Comparison of ENCODE assay signal across 13 cellular contexts in genomic region chr15:66832679-66833078, GRCh38.
A peak's percentile ranks its signal among the peaks of the same experiment; 100 is the strongest.
DNase-seq lines count a peak whose midpoint lies in the region; ATAC-seq and TF ChIP-seq lines count a peak whose summit lies in the region.
"Had no signal": no experiment of that assay in that cellular context is flagged by ENCODE, and none has a peak within 500 bp of the region (broad histone marks: within the 10 kb centered on the region; RNA-seq: fewer than 3 reads in every experiment).

No MANE protein-coding gene starts in this region.

- H3K4me1 Mint-ChIP-seq in HFFc6 (ENCODE audit: low read depth), result peaks cover 49% of the 10 kb centered on the region

- ATAC-seq in HG03039 (IDR thresholded peaks at IDR 0.05; ENCODE audit: unreplicated experiment) (no peak), mucosa of descending colon (no peak)

- peak overlapping the region; percentile 39 for H2AFZ ChIP-seq in ACC112 (ENCODE audit: low read length, unreplicated experiment)

- peak overlapping the region; percentile 70 for H3K27ac ChIP-seq in ACC112 (ENCODE audit: low read depth, low read length)
- H3K27ac ChIP-seq: BLaER1, lower lobe of right lung, ovary had no signal

- no peaks in the 10 kb centered on the region for H3K27me3 Mint-ChIP-seq in HFFc6 (ENCODE audit: insufficient read depth)

- H3K27ac Mint-ChIP-seq in HFFc6, result peak overlapping the region; percentile 75

- H3K9me3 ChIP-seq in HAP-1 (no peaks in the 10 kb centered on the region), mucosa of descending colon (no peaks in the 10 kb centered on the region)
- H3K9me3 ChIP-seq: BLaER1, lower lobe of right lung, ovary had no signal

- H3K4me3 Mint-ChIP-seq in HFFc6, result peak overlapping the region; percentile 34; the same call in 1 of the 2 replicates

- H3K27me3 ChIP-seq in ACC112 (ENCODE audit: insufficient read depth, low read length) (no peaks in the 10 kb centered on the region), HAP-1 (ENCODE audit: low read depth) (no peaks in the 10 kb centered on the region)
- H3K27me3 ChIP-seq: BLaER1, ovary had no signal

- no peaks in the 10 kb centered on the region; the same call in 1 of the 2 replicates for H3K36me3 Mint-ChIP-seq in HFFc6 (ENCODE audit: low read depth)

- H3K4me3 ChIP-seq in ACC112 (ENCODE audit: low read depth, low read length), result no peak overlapping the region
- H3K4me3 ChIP-seq in fibroblast of pulmonary artery (replicated peaks; ENCODE audit: low read depth, low read length), result no peak overlapping the region
- no peak overlapping the region for H3K4me3 ChIP-seq in HAP-1
- H3K4me3 ChIP-seq in mucosa of descending colon, result no peak overlapping the region
- H3K4me3 ChIP-seq: BLaER1, lower lobe of right lung, ovary had no signal

- intact Hi-C loops in mucosa of descending colon (cut with DNase I, micrococcal nuclease), result loop anchor here in 1 of 2 donors (10.0 kb wide), 1 partner anchor 48 kb away; no protein-coding TSS in a partner anchor

- no peak for TF ChIP-seq CTCF in HFFc6 (IDR thresholded peaks at IDR 0.05)
- no peak for TF ChIP-seq CTCF in fibroblast of pulmonary artery (IDR thresholded peaks at IDR 0.05; ENCODE audit: low read length, missing control alignments)
- TF ChIP-seq CTCF in mucosa of descending colon (IDR thresholded peaks at IDR 0.05), result no peak

- no peaks in the 10 kb centered on the region for H3K79me2 ChIP-seq in ACC112 (ENCODE audit: control insufficient read depth, insufficient read depth, low read length, unreplicated experiment)

- H3K36me3 ChIP-seq in ACC112 (ENCODE audit: insufficient read depth, low read length), result no peaks in the 10 kb centered on the region
- H3K36me3 ChIP-seq in HAP-1 (replicated peaks), result no peaks in the 10 kb centered on the region
- no peaks in the 10 kb centered on the region for H3K36me3 ChIP-seq in mucosa of descending colon (ENCODE audit: low read depth)
- H3K36me3 ChIP-seq: BLaER1, lower lobe of right lung, ovary had no signal

- in situ Hi-C loops in HAP-1 (cut with MboI; ENCODE audit: low sequenced_read_pairs), result no loop called here

- H3K9me3 Mint-ChIP-seq in HFFc6, result no peaks in the 10 kb centered on the region

- DNase-seq in HFFc6, result peak; percentile 76
- peak; percentile 43 for DNase-seq in OCI-M1 (lab: John Stamatoyannopoulos, UW)
- DNase-seq in fibroblast of pulmonary artery (ENCODE audit: low read depth), result peak; percentile 96
- no peak for DNase-seq in germinal center (ENCODE audit: low spot score)
- DNase-seq in HAP-1 (ENCODE audit: low spot score in 2 of 2), result no peak
- no peak for DNase-seq in mucosa of descending colon
- DNase-seq: anterior cingulate cortex, lower lobe of right lung, NCI-H187 treated with DMSO at 0.1 percent for 48 hours had no signal

- H3K4me1 ChIP-seq in ACC112 (ENCODE audit: control insufficient read depth, insufficient read depth, low read length, unreplicated experiment) (peaks cover 33% of the 10 kb centered on the region), HAP-1 (peaks cover 25% of the 10 kb centered on the region), mucosa of descending colon (ENCODE audit: low read depth) (no peaks in the 10 kb centered on the region)

Comparison
In these comparisons a context has a peak if more than half of its experiments do, and no peak if none do; other contexts are left out.
1. DNase-seq: peak in HFFc6 (single experiment), OCI-M1 (single experiment) and fibroblast of pulmonary artery (single experiment); none in germinal center (single experiment), HAP-1 (0 of 2) and mucosa of descending colon (0 of 3).